Comparison of ENCODE assay signal across 8 cellular contexts in genomic region chr17:75455896-75456416, GRCh38. TPM values are rescaled to one million over a fixed set of nuclear protein-coding genes. Genes with fewer than 3 reads are reported as not detected.
DNase-seq lines count a peak whose midpoint lies in the region; ATAC-seq and TF ChIP-seq lines count a peak whose summit lies in the region.

No MANE protein-coding gene starts in this region.

- no peaks in the 10 kb centered on the region for H3K9me3 Mint-ChIP-seq in activated CD4-positive, alpha-beta T cell treated with anti-CD3 and anti-CD28 coated beads for 36 hours (ENCODE audit: low read depth)

- H3K36me3 Mint-ChIP-seq in activated CD4-positive, alpha-beta T cell treated with anti-CD3 and anti-CD28 coated beads for 36 hours (ENCODE audit: low read depth), result peaks cover 3% of the 10 kb centered on the region

- H3K9ac ChIP-seq in Loucy (ENCODE audit: low read depth, low read length, poor library complexity, severe bottlenecking), result peak overlapping the region; percentile 89
- peak overlapping the region; percentile 71 for H3K9ac ChIP-seq in muscle layer of colon (ENCODE audit: low read length)

- no peak for DNase-seq in activated CD4-positive, alpha-beta T cell treated with anti-CD3 and anti-CD28 coated beads for 36 hours
- DNase-seq in activated CD4-positive, alpha-beta T cell treated with anti-CD3 and anti-CD28 coated beads, Interleukin-2, amount 50 U/mL, for 48 hours, result no peak
- DNase-seq in OCI-M1 (lab: John Stamatoyannopoulos, UW), result no peak
- no peak for DNase-seq in posterior vena cava (ENCODE audit: low spot score)
- no peak for DNase-seq in EL

- H3K4me3 ChIP-seq in Loucy (ENCODE audit: low read length, poor library complexity, severe bottlenecking), result peak overlapping the region; percentile 92
- H3K4me3 ChIP-seq in muscle layer of colon (ENCODE audit: low read depth in 1 of 2, low read length in 2 of 2), result peak overlapping the region; percentile 90 to 98

- no peaks in the 10 kb centered on the region for H4K20me1 ChIP-seq in Loucy (ENCODE audit: insufficient read depth, low read length, poor library complexity, severe bottlenecking)

- H3F3A ChIP-seq in Loucy (ENCODE audit: low read depth), result 0 out of 2 replicates have a peak, but pooled peaks cover 3% of the 10 kb centered on the region

- H3K4me1 Mint-ChIP-seq in activated CD4-positive, alpha-beta T cell treated with anti-CD3 and anti-CD28 coated beads for 36 hours, result peaks cover 24% of the 10 kb centered on the region

- peak; percentile 16 for ATAC-seq in activated CD4-positive, alpha-beta T cell treated with anti-CD3 and anti-CD28 coated beads for 36 hours

- H3K27ac Mint-ChIP-seq in activated CD4-positive, alpha-beta T cell treated with anti-CD3 and anti-CD28 coated beads for 36 hours, result peak overlapping the region; percentile 92

- H3K9me3 ChIP-seq in Loucy (ENCODE audit: insufficient read depth, low read depth, low read length) (no peaks in the 10 kb centered on the region), muscle layer of colon (ENCODE audit: low read length) (no peaks in the 10 kb centered on the region)

- H3K4me1 ChIP-seq in Loucy (ENCODE audit: insufficient read depth, low read length, poor library complexity, severe bottlenecking) (peaks cover 49% of the 10 kb centered on the region), muscle layer of colon (ENCODE audit: insufficient read depth, low read length) (peaks cover 27% of the 10 kb centered on the region)

- H3K4me2 ChIP-seq in Loucy (ENCODE audit: low read depth, low read length, poor library complexity, severe bottlenecking), result peak overlapping the region; percentile 82

- CTCF ChIA-PET in activated CD4-positive, alpha-beta T cell treated with anti-CD3 and anti-CD28 coated beads for 36 hours (lab: Charles Lee), result interaction anchor here (0.6 to 2.0 kb wide), 23 partner anchors 9 to 494 kb away, joined by 3 to 7 read pairs (median 3); partner anchors contain the start of genes SLC25A19 and TSEN54

- H3K36me3 ChIP-seq in Loucy (ENCODE audit: insufficient read depth, low read length) (no peaks in the 10 kb centered on the region), muscle layer of colon (ENCODE audit: insufficient read depth, low read length) (no peaks in the 10 kb centered on the region)

- H3K27me3 ChIP-seq in Loucy (ENCODE audit: insufficient read depth, low read length, poor library complexity, severe bottlenecking) (no peaks in the 10 kb centered on the region), muscle layer of colon (ENCODE audit: control insufficient read depth in 1 of 2, insufficient read depth in 2 of 2, low read length in 2 of 2) (no peaks in the 10 kb centered on the region)

- H2AFZ ChIP-seq in Loucy (ENCODE audit: low read length), result peak overlapping the region; percentile 91

- intact Hi-C loops in activated CD4-positive, alpha-beta T cell treated with anti-CD3 and anti-CD28 coated beads for 36 hours (cut with DNase I, micrococcal nuclease), result loop anchor here in 1 of 2 experiments (1.0 to 5.0 kb wide), 11 partner anchors 60 to 583 kb away; partner anchors contain the start of genes ACOX1, GGA3, JPT1 and LLGL2
- intact Hi-C loops in posterior vena cava (cut with DNase I), result no loop called here

- no peaks in the 10 kb centered on the region for H3K27me3 Mint-ChIP-seq in activated CD4-positive, alpha-beta T cell treated with anti-CD3 and anti-CD28 coated beads for 36 hours

- H3K9me2 ChIP-seq in Loucy (replicated peaks; ENCODE audit: low read depth, low read length), result no peaks in the 10 kb centered on the region

- peaks cover 19% of the 10 kb centered on the region; the same call in 1 of the 2 replicates for H3K79me2 ChIP-seq in Loucy (ENCODE audit: insufficient read depth, low read length)

- peak overlapping the region; percentile 89 for H3K4me3 Mint-ChIP-seq in activated CD4-positive, alpha-beta T cell treated with anti-CD3 and anti-CD28 coated beads for 36 hours

- TF ChIP-seq CTCF in Loucy (conservative IDR thresholded peaks at IDR 0.05; ENCODE audit: low read length), result no peak

- H3K27ac ChIP-seq in cingulate gyrus (ENCODE audit: low read depth, low read length) (peak overlapping the region; percentile 97), muscle layer of colon (ENCODE audit: low read depth, low read length) (peak overlapping the region; percentile 95)

- POLR2A ChIA-PET in activated CD4-positive, alpha-beta T cell treated with anti-CD3 and anti-CD28 coated beads for 36 hours (lab: Charles Lee), result interaction anchor here (0.6 to 1.6 kb wide), 8 partner anchors 8 to 319 kb away, joined by 3 to 6 read pairs (median 4); partner anchors contain the start of genes GGA3 and SLC25A19

RNA-seq across cellular contexts. Expression of gene TMEM94, which starts 0.5 kb away (rescaled TPM):
- 10 to 100 TPM; 51.4 to 62.5 TPM for total RNA-seq in activated CD4-positive, alpha-beta T cell treated with anti-CD3 and anti-CD28 coated beads for 36 hours
- 10 to 100 TPM; 53.8 to 64.3 TPM for total RNA-seq in posterior vena cava

RNA-seq across cellular contexts. Expression of gene GRB2, which starts 50.5 kb away (rescaled TPM):
- 100 to 1,000 TPM; 157 to 168 TPM for total RNA-seq in activated CD4-positive, alpha-beta T cell treated with anti-CD3 and anti-CD28 coated beads for 36 hours
- 10 to 100 TPM; 87.2 to 97.8 TPM for total RNA-seq in posterior vena cava

RNA-seq across cellular contexts. Expression of gene CASKIN2, which starts 59.4 kb away (rescaled TPM):
- total RNA-seq in activated CD4-positive, alpha-beta T cell treated with anti-CD3 and anti-CD28 coated beads for 36 hours, result 1 to 10 TPM; 2.9 to 3.0 TPM
- 10 to 100 TPM; 51.1 to 57.6 TPM for total RNA-seq in posterior vena cava

Comparison
In these comparisons a context has a peak if more than half of its experiments do, and no peak if none do; other contexts are left out.
1. RNA of gene CASKIN2, which starts 59.4 kb away (total RNA-seq): 51.1 to 57.6 TPM in posterior vena cava; 2.9 to 3.0 TPM in activated CD4-positive, alpha-beta T cell treated with anti-CD3 and anti-CD28 coated beads for 36 hours; every median in the first group is over 10 times any median in the second.